19 cellular contexts compared by ENCODE assay signal in the genomic region with DNA sequence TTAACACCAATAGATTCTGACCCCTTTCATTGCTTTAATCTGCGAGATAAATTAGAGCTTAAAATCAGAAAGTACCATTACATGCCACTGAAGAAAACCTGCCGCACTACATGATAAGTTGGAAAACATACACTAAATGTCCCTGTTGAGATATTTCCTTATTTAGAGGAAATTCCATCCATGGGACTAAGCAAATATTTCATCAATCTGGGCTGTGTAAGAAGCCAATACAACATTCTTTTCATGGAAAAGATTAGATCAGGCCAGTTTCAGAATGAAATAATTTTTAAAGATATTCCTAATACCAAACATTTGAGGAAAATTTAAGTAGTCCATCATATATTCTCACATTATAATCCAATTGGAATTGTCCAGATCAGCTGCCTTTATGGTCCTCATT.
"Had no signal": no experiment of that assay in that cellular context is flagged by ENCODE, and none has a peak within 500 bp of the region (broad histone marks: within the 10 kb centered on the region; RNA-seq: fewer than 3 reads in every experiment).

No MANE protein-coding gene starts in this region.

- H3K4me3 ChIP-seq: lower lobe of right lung, psoas muscle, sigmoid colon, stomach, thyroid gland, vagina had no signal

- H3K27ac ChIP-seq: lower lobe of right lung, psoas muscle, sigmoid colon, stomach, thyroid gland, vagina had no signal

- ATAC-seq: effector memory CD8-positive, alpha-beta T cell; left ventricle myocardium superior; lower lobe of right lung; naive thymus-derived CD8-positive, alpha-beta T cell; psoas muscle; right cardiac atrium; stimulated activated effector memory CD8-positive, alpha-beta T cell treated with anti-CD3 and anti-CD28 coated beads, Interleukin-12 subunit alpha, Interleukin-12 subunit beta, amount 100 ng/mL, for 72 hours had no signal

- H3K27me3 ChIP-seq: sigmoid colon, thyroid gland, vagina had no signal

- H3K4me1 ChIP-seq: lower lobe of right lung, psoas muscle, sigmoid colon, stomach, thyroid gland had no signal

- H3K36me3 ChIP-seq: lower lobe of right lung, sigmoid colon, stomach, thyroid gland, vagina had no signal

- H3K9me3 ChIP-seq: lower lobe of right lung, psoas muscle, sigmoid colon, stomach, thyroid gland, vagina had no signal

- DNase-seq: cortex of kidney; effector memory CD8-positive, alpha-beta T cell; erythroblast; hypothalamus; left ventricle myocardium superior; lower lobe of right lung; naive thymus-derived CD8-positive, alpha-beta T cell; nephron progenitor cell; nucleus accumbens; psoas muscle; right cardiac atrium; sigmoid colon; stimulated activated CD4-positive, alpha-beta T cell treated with anti-CD3 and anti-CD28 coated beads, Interleukin-2, amount 100 ng/mL, for 24 hours; stimulated activated CD4-positive, alpha-beta T cell treated with anti-CD3 and anti-CD28 coated beads, Interleukin-4, amount 100 ng/mL, for 24 hours; stimulated activated naive CD4-positive, alpha-beta T cell treated with Interleukin-2 at 50 U/mL for 16 hours; stomach; thyroid gland had no signal
